11 cellular contexts compared by ENCODE assay signal in genomic region chr3:123385981-123386380, GRCh38.
DNase-seq lines count a peak whose midpoint lies in the region; ATAC-seq and TF ChIP-seq lines count a peak whose summit lies in the region.
"Had no signal": no experiment of that assay in that cellular context is flagged by ENCODE, and none has a peak within 500 bp of the region (broad histone marks: within the 10 kb centered on the region; RNA-seq: fewer than 3 reads in every experiment).

No MANE protein-coding gene starts in this region.

- peak; percentile 45 for ATAC-seq in gastroesophageal sphincter
- no peak for ATAC-seq in GM19328 (IDR thresholded peaks at IDR 0.05; ENCODE audit: unreplicated experiment)
- ATAC-seq in GM18861 (IDR thresholded peaks at IDR 0.05; ENCODE audit: unreplicated experiment), result no peak
- ATAC-seq: naive thymus-derived CD8-positive, alpha-beta T cell had no signal

- H3K27me3 ChIP-seq in SJCRH30 (0 out of 2 replicates have a peak, but pooled peaks cover 3% of the 10 kb centered on the region), gastroesophageal sphincter (no peaks in the 10 kb centered on the region), Karpas-422 (ENCODE audit: low read length) (no peaks in the 10 kb centered on the region)

- no peak overlapping the region for H3K9ac ChIP-seq in Karpas-422 (ENCODE audit: low read length)

- no peak for TF ChIP-seq POLR2A in gastroesophageal sphincter (IDR thresholded peaks at IDR 0.05)

- H4K20me1 ChIP-seq in Karpas-422 (ENCODE audit: insufficient read depth, low read depth, low read length), result no peaks in the 10 kb centered on the region

- no peak overlapping the region for H2AFZ ChIP-seq in Karpas-422 (ENCODE audit: low read length)

- H3K4me2 ChIP-seq in Karpas-422 (ENCODE audit: low read depth, low read length, poor library complexity, severe bottlenecking), result no peak overlapping the region

- no peaks in the 10 kb centered on the region for H3K9me3 ChIP-seq in SJCRH30 (replicated peaks)
- H3K9me3 ChIP-seq in gastroesophageal sphincter, result no peaks in the 10 kb centered on the region
- no peaks in the 10 kb centered on the region for H3K9me3 ChIP-seq in Karpas-422 (ENCODE audit: low read length)

- no peaks in the 10 kb centered on the region for H3K36me3 ChIP-seq in SJCRH30
- no peaks in the 10 kb centered on the region for H3K36me3 ChIP-seq in gastroesophageal sphincter
- no peaks in the 10 kb centered on the region for H3K36me3 ChIP-seq in Karpas-422 (ENCODE audit: insufficient read depth, low read length)

- no peak for TF ChIP-seq CTCF in gastroesophageal sphincter (IDR thresholded peaks at IDR 0.05)

- H3K79me2 ChIP-seq in Karpas-422 (ENCODE audit: low read length), result no peaks in the 10 kb centered on the region

- H3K27ac ChIP-seq in SJCRH30 (no peak overlapping the region), gastroesophageal sphincter (peak overlapping the region; percentile 92 to 99 (median 92)), Karpas-422 (ENCODE audit: low read length) (no peak overlapping the region)
- H3K27ac ChIP-seq: VCaP had no signal

- no peaks in the 10 kb centered on the region for H3K9me2 ChIP-seq in Karpas-422 (replicated peaks; ENCODE audit: insufficient read depth, low read length)

- DNase-seq in GM04504 (ENCODE audit: low read depth), result peak; percentile 10
- peak; percentile 16 to 26 for DNase-seq in SJCRH30
- DNase-seq in renal cortical epithelial cell (ENCODE audit: low read depth), result peak; percentile 54
- DNase-seq in HuH-7.5 (ENCODE audit: low spot score), result no peak
- no peak for DNase-seq in Karpas-422
- DNase-seq: stimulated activated CD4-positive, alpha-beta T cell treated with anti-CD3 and anti-CD28 coated beads, Interleukin-2, amount 100 ng/mL, for 24 hours had no signal

- no peak overlapping the region for H3K4me3 ChIP-seq in SJCRH30
- no peak overlapping the region for H3K4me3 ChIP-seq in gastroesophageal sphincter
- H3K4me3 ChIP-seq in Karpas-422 (ENCODE audit: low read length), result no peak overlapping the region

- no peak for TF ChIP-seq EP300 in gastroesophageal sphincter (IDR thresholded peaks at IDR 0.05)

- H3K4me1 ChIP-seq in SJCRH30 (peaks cover 12% of the 10 kb centered on the region; the same call in 1 of the 2 replicates), gastroesophageal sphincter (peaks cover 19 to 100% (median 50%) of the 10 kb centered on the region in 3 donors), Karpas-422 (ENCODE audit: low read length) (no peaks in the 10 kb centered on the region)

- WGBS in gastroesophageal sphincter (ENCODE audit: low coverage in 1 of 2), 2 donors, result 20 to 28% methylated on average over 5 to 7 of the region's 8 CpGs

Comparison
In these comparisons a context has a peak if more than half of its experiments do, and no peak if none do; other contexts are left out.
1. DNase-seq: peak in GM04504 (single experiment), SJCRH30 (2 of 2) and renal cortical epithelial cell (single experiment); none in HuH-7.5 (single experiment) and Karpas-422 (single experiment).
2. H3K27ac ChIP-seq: peak in gastroesophageal sphincter (4 of 4); none in SJCRH30 (single experiment) and Karpas-422 (single experiment).